In genomic region chr1:217048104-217048707, GRCh38 we compare ENCODE assay signal across 9 cellular contexts.
DNase-seq lines count a peak whose midpoint lies in the region; ATAC-seq and TF ChIP-seq lines count a peak whose summit lies in the region.
"Had no signal": no experiment of that assay in that cellular context is flagged by ENCODE, and none has a peak within 500 bp of the region (broad histone marks: within the 10 kb centered on the region; RNA-seq: fewer than 3 reads in every experiment).

No MANE protein-coding gene starts in this region.

- H3K4me1 ChIP-seq in mammary epithelial cell (ENCODE audit: insufficient read depth, low read length) (peaks cover 2% of the 10 kb centered on the region), aorta (ENCODE audit: control insufficient read depth in 1 of 2, insufficient read depth in 2 of 2, low read length in 2 of 2) (no peaks in the 10 kb centered on the region)

- no peaks in the 10 kb centered on the region for H4K20me1 ChIP-seq in mammary epithelial cell (ENCODE audit: insufficient read depth, low read length)

- no peaks in the 10 kb centered on the region for H3K36me3 ChIP-seq in mammary epithelial cell (ENCODE audit: insufficient read depth, low read length)
- H3K36me3 ChIP-seq in aorta (ENCODE audit: control insufficient read depth in 1 of 2, insufficient read depth in 2 of 2, low read length in 1 of 2), result no peaks in the 10 kb centered on the region

- no peak overlapping the region for H3K27ac ChIP-seq in mammary epithelial cell (ENCODE audit: insufficient read depth, low read depth, low read length)
- H3K27ac ChIP-seq in aorta (ENCODE audit: low read depth in 1 of 2, low read length in 2 of 2), result no peak overlapping the region

- H3K27me3 ChIP-seq in mammary epithelial cell (ENCODE audit: insufficient read depth, low read length), result no peaks in the 10 kb centered on the region
- no peaks in the 10 kb centered on the region for H3K27me3 ChIP-seq in aorta (ENCODE audit: control insufficient read depth in 1 of 2, insufficient read depth in 2 of 2, low read length in 1 of 2)

- no peaks in the 10 kb centered on the region for H3K4me1 Mint-ChIP-seq in stimulated activated naive CD8-positive, alpha-beta T cell treated with anti-CD3 and anti-CD28 coated beads, Interleukin-15, amount 100 ng/mL, for 72 hours

- H3K27ac Mint-ChIP-seq in stimulated activated naive CD8-positive, alpha-beta T cell treated with anti-CD3 and anti-CD28 coated beads, Interleukin-15, amount 100 ng/mL, for 72 hours, result no peak overlapping the region

- H3K79me2 ChIP-seq in mammary epithelial cell (ENCODE audit: insufficient read depth, low read length), result no peaks in the 10 kb centered on the region

- DNase-seq in stimulated activated naive CD8-positive, alpha-beta T cell treated with anti-CD3 and anti-CD28 coated beads, Interleukin-15, Interleukin-2, amounts not matched to agents 100 U/mL and 50 U/mL, for 24 hours, result peak; percentile 5
- no peak for DNase-seq in stimulated activated naive CD8-positive, alpha-beta T cell treated with anti-CD3 and anti-CD28 coated beads, Interleukin-15, amount 100 ng/mL, for 72 hours
- DNase-seq in mammary epithelial cell, result no peak
- no peak for DNase-seq in aorta
- no peak for DNase-seq in GF-D8 (lab: John Stamatoyannopoulos, UW)
- no peak for DNase-seq in activated gamma-delta T cell treated with Interleukin-2 at 50 U/mL for 16 hours
- no peak for DNase-seq in amygdala (lab: John Stamatoyannopoulos, UW)

- H3K27me3 Mint-ChIP-seq in stimulated activated naive CD8-positive, alpha-beta T cell treated with anti-CD3 and anti-CD28 coated beads, Interleukin-15, amount 100 ng/mL, for 72 hours, result no peaks in the 10 kb centered on the region

- BruUV-seq in mammary epithelial cell (replicated peaks; lab: Mats Ljungman, UMichigan), result no TSS peak

- H3K9me3 Mint-ChIP-seq in stimulated activated naive CD8-positive, alpha-beta T cell treated with anti-CD3 and anti-CD28 coated beads, Interleukin-15, amount 100 ng/mL, for 72 hours, result peaks cover 6 to 29% of the 10 kb centered on the region in 2 donors

- no peak overlapping the region for H3K4me2 ChIP-seq in mammary epithelial cell (ENCODE audit: insufficient read depth, low read depth, low read length)

- dilution Hi-C loops in mammary epithelial cell (cut with HindIII; ENCODE audit: low sequenced_read_pairs), result no loop called here

- TF ChIP-seq CTCF in mammary epithelial cell (conservative IDR thresholded peaks at IDR 0.05 in 1 of 2, IDR thresholded peaks at IDR 0.05 in 1 of 2; ENCODE audit: extremely low read depth in 1 of 2, insufficient read depth in 1 of 2, low read depth in 1 of 2, low read length in 2 of 2), result peak; percentile 12 to 33

- intact Hi-C loops in mammary epithelial cell (cut with micrococcal nuclease) (no loop called here), aorta (cut with DNase I) (no loop called here)

- H3K4me3 ChIP-seq in mammary epithelial cell (replicated peaks in 1 of 3; ENCODE audit: insufficient read depth in 1 of 3, low read depth in 2 of 3, low read length in 3 of 3) (no peak overlapping the region), aorta (ENCODE audit: low read length in 2 of 2) (no peak overlapping the region)

- in situ Hi-C loops in mammary epithelial cell (cut with MboI; ENCODE audit: low sequenced_read_pairs in 2 of 2), result no loop called here

- H3K9me3 ChIP-seq in mammary epithelial cell (replicated peaks; ENCODE audit: insufficient read depth, low read length) (no peaks in the 10 kb centered on the region), aorta (ENCODE audit: control insufficient read depth, low read length) (no peaks in the 10 kb centered on the region)

- H3K4me3 Mint-ChIP-seq in stimulated activated naive CD8-positive, alpha-beta T cell treated with anti-CD3 and anti-CD28 coated beads, Interleukin-15, amount 100 ng/mL, for 72 hours, result no peak overlapping the region

- CTCF ChIA-PET in mammary epithelial cell (lab: Charles Lee; ENCODE audit: low non-redundant PET), result no interaction called here

- peak; percentile 23 for ATAC-seq in stimulated activated naive CD8-positive, alpha-beta T cell treated with anti-CD3 and anti-CD28 coated beads, Interleukin-15, Interleukin-2, amounts not matched to agents 100 U/mL and 50 U/mL, for 24 hours
- ATAC-seq in stimulated activated naive CD8-positive, alpha-beta T cell treated with anti-CD3 and anti-CD28 coated beads, Interleukin-15, amount 100 ng/mL, for 72 hours, result no peak
- ATAC-seq in HG03342 (IDR thresholded peaks at IDR 0.05; ENCODE audit: unreplicated experiment) (peak; percentile 89), aorta (ENCODE audit: low FRiP score) (peak; percentile 40)
- ATAC-seq: esophagus mucosa had no signal

- no peak overlapping the region for H2AFZ ChIP-seq in mammary epithelial cell (ENCODE audit: low read depth, low read length)

- no peak overlapping the region for H3K9ac ChIP-seq in mammary epithelial cell (ENCODE audit: insufficient read depth, low read length)

- 51% methylated on average over 5 of the region's 5 CpGs for WGBS in mammary epithelial cell (ENCODE audit: low coverage, missing lambda C conversion rate)
- 70 to 77% methylated on average over 5 of the region's 5 CpGs for WGBS in aorta, 2 donors
